8 cellular contexts compared by ENCODE assay signal in genomic region chr1:220487297-220487820, GRCh38. TPM values are rescaled to one million over a fixed set of nuclear protein-coding genes. Genes with fewer than 3 reads are reported as not detected.
DNase-seq lines count a peak whose midpoint lies in the region; ATAC-seq, FAIRE-seq and TF ChIP-seq lines count a peak whose summit lies in the region.

No MANE protein-coding gene starts in this region.

- peaks cover 0 to 8% of the 10 kb centered on the region in 2 experiments; a peak in 2 of 4 replicates for H3K4me1 ChIP-seq in HCT116 (ENCODE audit: control insufficient read depth in 1 of 2, insufficient read depth in 2 of 2, low read length in 2 of 2)
- no peaks in the 10 kb centered on the region for H3K4me1 ChIP-seq in K562 (replicated peaks in 1 of 2; ENCODE audit: control insufficient read depth in 2 of 2, insufficient read depth in 2 of 2, low read length in 2 of 2)
- no peaks in the 10 kb centered on the region for H3K4me1 ChIP-seq in testis

- H3K27me3 ChIP-seq in HCT116 (ENCODE audit: insufficient read depth, low read length): no peaks in the 10 kb centered on the region
- no peaks in the 10 kb centered on the region for H3K27me3 ChIP-seq in K562 (ENCODE audit: control insufficient read depth in 2 of 2, insufficient read depth in 2 of 2, low read length in 2 of 2)
- no peaks in the 10 kb centered on the region for H3K27me3 ChIP-seq in testis

- under 1% methylated on average over 5 of the region's 5 CpGs for WGBS in K562 (ENCODE audit: insufficient coverage, low coverage, missing lambda C conversion rate)
- 82 to 89% methylated on average over 5 of the region's 5 CpGs for WGBS in testis, 2 donors

- RAD21 ChIA-PET in HCT116 (lab: Charles Lee; ENCODE audit: low non-redundant PET in 1 of 2, low total read pairs in 2 of 2, uncharacterized antibody in 2 of 2, unreplicated experiment in 2 of 2): no interaction called here

- POLR2A ChIA-PET in HCT116 (lab: Charles Lee) (no interaction called here), K562 (lab: Yijun Ruan, JAX) (interaction anchor here (0.8 kb wide), 1 partner anchor 13 kb away, joined by 3 read pairs; no protein-coding TSS in a partner anchor)

- peak; percentile 63 for FAIRE-seq in K562 (lab: Jason Lieb, UNC)

- TF ChIP-seq CTCF in HCT116 (IDR thresholded peaks at IDR 0.05 in 2 of 3, conservative IDR thresholded peaks at IDR 0.05 in 1 of 3; ENCODE audit: borderline replicate concordance in 1 of 3, insufficient read depth in 1 of 3, low read depth in 2 of 3, low read length in 2 of 3) (no peak), K562 (IDR thresholded peaks at IDR 0.05 in 2 of 3, conservative IDR thresholded peaks at IDR 0.05 in 1 of 3; ENCODE audit: insufficient read depth in 2 of 3, low read depth in 1 of 3, low read length in 3 of 3) (no peak), testis (IDR thresholded peaks at IDR 0.05) (no peak)

- in situ Hi-C loops in K562 (cut with MboI): no loop called here

- TF ChIP-seq EP300 in K562 (IDR thresholded peaks at IDR 0.05; ENCODE audit: low read length): no peak

- H2AFZ ChIP-seq in HCT116 (ENCODE audit: low read depth, low read length, poor library complexity, severe bottlenecking): no peak overlapping the region
- H2AFZ ChIP-seq in K562 (ENCODE audit: low read depth, low read length): no peak overlapping the region

- intact Hi-C loops in HCT116 (cut with micrococcal nuclease): no loop called here
- intact Hi-C loops in K562 (cut with micrococcal nuclease): no loop called here
- intact Hi-C loops in testis (cut with DNase I; ENCODE audit: low total_unique reads): no loop called here

- TF ChIP-seq RAD21 in HCT116 (IDR thresholded peaks at IDR 0.05; ENCODE audit: low read depth) (no peak), K562 (CRISPR knock-in tag; conservative IDR thresholded peaks at IDR 0.05 in 1 of 2, IDR thresholded peaks at IDR 0.05 in 1 of 2) (no peak)

- H3K27ac ChIP-seq in HCT116 (ENCODE audit: low read depth, low read length): no peak overlapping the region
- H3K27ac ChIP-seq in K562 (ENCODE audit: extremely low read depth, low read depth, low read length): no peak overlapping the region
- H3K27ac ChIP-seq in testis: no peak overlapping the region

- 0 out of 2 replicates have a peak, but pooled peaks have one; percentile 30 for ATAC-seq in HCT116
- peak; percentile 54; the same call in 2 of the 3 replicates for ATAC-seq in K562
- no peak for ATAC-seq in GM21619 (IDR thresholded peaks at IDR 0.05; ENCODE audit: unreplicated experiment)

- CTCF ChIA-PET in HCT116 (lab: Charles Lee): no interaction called here
- CTCF ChIA-PET in K562 (lab: Yijun Ruan, JAX; ENCODE audit: low intra/inter-chr PET ratio): no interaction called here

- H3K4me3 ChIP-seq in HCT116 (replicated peaks in 1 of 2; ENCODE audit: low read depth in 1 of 2, low read length in 2 of 2) (no peak overlapping the region), K562 (no peak overlapping the region), testis (no peak overlapping the region)

- H3K9ac ChIP-seq in HCT116 (ENCODE audit: low read length) (no peak overlapping the region), K562 (ENCODE audit: insufficient read depth in 1 of 2, low read depth in 2 of 2, low read length in 2 of 2) (no peak overlapping the region)

- peak; percentile 21 for DNase-seq in HCT116 (ENCODE audit: low read depth, low spot score)
- peak; percentile 19 for DNase-seq in NCI-H2081 treated with DMSO at 0.1 percent for 48 hours (lab: John Stamatoyannopoulos, UW)
- peak in 1 of 4 experiments; percentile 20 for DNase-seq in K562 (ENCODE audit: extremely low read depth in 1 of 4, low spot score in 3 of 4)
- DNase-seq in pulmonary artery endothelial cell (ENCODE audit: low read depth, low spot score): peak; percentile 13
- DNase-seq in cerebellar nuclear complex (lab: John Stamatoyannopoulos, UW): no peak
- DNase-seq in COLO829 (ENCODE audit: low spot score): no peak
- DNase-seq in testis: no peak

- H3K36me3 ChIP-seq in HCT116 (ENCODE audit: control insufficient read depth in 1 of 2, insufficient read depth in 2 of 2, low read length in 2 of 2): no peaks in the 10 kb centered on the region
- no peaks in the 10 kb centered on the region for H3K36me3 ChIP-seq in K562 (ENCODE audit: control insufficient read depth, insufficient read depth, low read length)
- no peaks in the 10 kb centered on the region for H3K36me3 ChIP-seq in testis (ENCODE audit: low read depth, missing control alignments)

- no peak for TF ChIP-seq POLR2A in HCT116 (IDR thresholded peaks at IDR 0.05; ENCODE audit: borderline replicate concordance, extremely low read depth, insufficient read depth, insufficient read length)
- no peak for TF ChIP-seq POLR2A in K562 (conservative IDR thresholded peaks at IDR 0.05)
- TF ChIP-seq POLR2A in testis (IDR thresholded peaks at IDR 0.05): no peak

- H4K20me1 ChIP-seq in HCT116 (ENCODE audit: insufficient read depth) (no peaks in the 10 kb centered on the region), K562 (replicated peaks; ENCODE audit: control insufficient read depth, insufficient read depth, low read length) (no peaks in the 10 kb centered on the region)

- H3K9me1 ChIP-seq in K562 (ENCODE audit: control insufficient read depth, insufficient read depth, low read length): no peaks in the 10 kb centered on the region

- H3K9me3 ChIP-seq in HCT116 (ENCODE audit: control insufficient read depth in 1 of 2, insufficient read depth in 1 of 2, low read depth in 1 of 2, low read length in 2 of 2): no peaks in the 10 kb centered on the region
- H3K9me3 ChIP-seq in K562 (replicated peaks; ENCODE audit: control insufficient read depth, insufficient read depth, low read depth, low read length): no peaks in the 10 kb centered on the region; the same call in 1 of the 2 replicates
- H3K9me3 ChIP-seq in testis: no peaks in the 10 kb centered on the region

- H3K79me2 ChIP-seq in HCT116 (ENCODE audit: insufficient read depth, low read length): no peaks in the 10 kb centered on the region
- no peaks in the 10 kb centered on the region for H3K79me2 ChIP-seq in K562 (ENCODE audit: control insufficient read depth, insufficient read depth, low read length)

- peak overlapping the region; percentile 21; the same call in 1 of the 2 replicates for H3K4me2 ChIP-seq in HCT116 (ENCODE audit: low read length)
- H3K4me2 ChIP-seq in K562 (ENCODE audit: insufficient read depth, low read length): no peak overlapping the region

- BruUV-seq in HCT116 (replicated peaks; lab: Mats Ljungman, UMichigan): no TSS peak
- BruUV-seq in K562 (replicated peaks; lab: Mats Ljungman, UMichigan): no TSS peak

- no peaks in the 10 kb centered on the region for H3K9me2 ChIP-seq in HCT116 (ENCODE audit: insufficient read depth)

TF ChIP-seq in HCT116, 20 proteins besides CTCF, POLR2A, EP300 and RAD21:
- no peak for TF ChIP-seq SIN3A (IDR thresholded peaks at IDR 0.05; ENCODE audit: low read depth)
- TF ChIP-seq FOSL1 (IDR thresholded peaks at IDR 0.05; ENCODE audit: low read depth): no peak
- peak; percentile 25; the same call in 1 of the 2 replicates for TF ChIP-seq CBX3 (IDR thresholded peaks at IDR 0.05; ENCODE audit: low read depth)
- no peak for TF ChIP-seq EZH2 (IDR thresholded peaks at IDR 0.05)

TF ChIP-seq in K562, 482 proteins besides CTCF, POLR2A, EP300 and RAD21 (continues in another document):
- TF ChIP-seq FUS (optimal IDR thresholded peaks at IDR 0.05; ENCODE audit: low read depth, low read length) (no peak), CREM (IDR thresholded peaks at IDR 0.05; ENCODE audit: low read depth) (peak; percentile 81), ATF1 (CRISPR knock-in tag; IDR thresholded peaks at IDR 0.05) (no peak), ATF1 (tag; IDR thresholded peaks at IDR 0.05) (peak; percentile 91), HDGF (IDR thresholded peaks at IDR 0.05) (no peak), JUND (IDR thresholded peaks at IDR 0.05; ENCODE audit: borderline replicate concordance, low read depth, low read length) (no peak), JUND (tag; IDR thresholded peaks at IDR 0.05; ENCODE audit: borderline replicate concordance, low read depth, low read length) (peak; percentile 69; the same call in 1 of the 3 replicates), RFX1 (IDR thresholded peaks at IDR 0.05) (peak; percentile 58), SETDB1 (IDR thresholded peaks at IDR 0.05; ENCODE audit: low read length) (no peak), CREB1 (IDR thresholded peaks at IDR 0.05) (no peak), CREB1 (CRISPR knock-in tag; IDR thresholded peaks at IDR 0.05) (peak; percentile 54)
- TF ChIP-seq, protein P1, sequence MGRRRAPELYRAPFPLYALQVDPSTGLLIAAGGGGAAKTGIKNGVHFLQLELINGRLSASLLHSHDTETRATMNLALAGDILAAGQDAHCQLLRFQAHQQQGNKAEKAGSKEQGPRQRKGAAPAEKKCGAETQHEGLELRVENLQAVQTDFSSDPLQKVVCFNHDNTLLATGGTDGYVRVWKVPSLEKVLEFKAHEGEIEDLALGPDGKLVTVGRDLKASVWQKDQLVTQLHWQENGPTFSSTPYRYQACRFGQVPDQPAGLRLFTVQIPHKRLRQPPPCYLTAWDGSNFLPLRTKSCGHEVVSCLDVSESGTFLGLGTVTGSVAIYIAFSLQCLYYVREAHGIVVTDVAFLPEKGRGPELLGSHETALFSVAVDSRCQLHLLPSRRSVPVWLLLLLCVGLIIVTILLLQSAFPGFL (CRISPR knock-in tag; IDR thresholded peaks at IDR 0.05): no peak

RNA-seq across cellular contexts. Expression of gene MARK1, which starts 40.6 kb away (rescaled TPM):
- total RNA-seq in HCT116 (2021; ENCODE audit: unreplicated experiment) (3.6 TPM), K562 (2014; rRNA removed) (not detected in 2 replicates), K562 (2014; rRNA removed; fragmentation: Illumina TruSeq; extraction: Trizol) (not detected in 2 replicates), K562 (2015; rRNA removed; fragmentation: Illumina TruSeq; extraction: Trizol) (not detected in 2 replicates), K562 (2021) (not detected in 2 replicates), pulmonary artery endothelial cell (0.99 and 2.0 TPM in 2 replicates), testis (10 to 100 TPM; 31.2 to 49.6 TPM)
- 1.9 and 2.0 TPM in 2 replicates for polyA plus RNA-seq in HCT116 (2012)
- not detected in 2 replicates for total RNA-seq in K562 (2011; cell fraction: chromatin; rRNA removed; ENCODE audit: low replicate concordance)
- not detected in 2 replicates for total RNA-seq in K562 (2011; cell fraction: nucleolus; rRNA removed)
- total RNA-seq in K562 (2011; cell fraction: nucleoplasm; rRNA removed): not detected in 2 replicates
- polyA plus RNA-seq in K562 (2011; rRNA removed) (not detected in 2 replicates), K562 (2014; fragmentation: Illumina TruSeq; extraction: Trizol) (not detected in 2 replicates), K562 (2014; fragmentation: Nextera tagmentation; extraction: Ambion mirVana) (not detected), K562 (2014; rRNA removed) (not detected in 2 replicates), testis (ENCODE audit: insufficient read depth, low read depth, low replicate concordance) (25.5 TPM)
- polyA plus RNA-seq in K562 (2011; cell fraction: cytosol; rRNA removed): not detected in 2 replicates
- not detected in 2 replicates for polyA plus RNA-seq in K562 (2011; cell fraction: nucleus; rRNA removed)
- polyA plus RNA-seq in K562 (2012): not detected in 2 replicates
- polyA minus RNA-seq in K562 (2011; rRNA and poly(A)+ RNA removed): not detected in 2 replicates
- not detected in 2 replicates for polyA minus RNA-seq in K562 (2011; cell fraction: cytosol; rRNA and poly(A)+ RNA removed)
- not detected in 2 replicates for polyA minus RNA-seq in K562 (2011; cell fraction: nucleus; rRNA and poly(A)+ RNA removed)

Comparison
In these comparisons a context has a peak if more than half of its experiments do, and no peak if none do; other contexts are left out.
1. DNase-seq: peak in HCT116 (single experiment), NCI-H2081 treated with DMSO at 0.1 percent for 48 hours (single experiment) and pulmonary artery endothelial cell (single experiment); none in cerebellar nuclear complex (0 of 2), COLO829 (single experiment) and testis (single experiment).
2. Of the 22 proteins assayed by ChIP-seq in both K562 and HCT116: peak only in K562: none; only in HCT116: CBX3; in both: none; in neither: 19; mixed calls (peak in some experiments, not most) for 2.